In genomic region chr16:23948949-23949392, GRCh38 we compare ENCODE assay signal across 12 cellular contexts.
DNase-seq lines count a peak whose midpoint lies in the region; ATAC-seq and TF ChIP-seq lines count a peak whose summit lies in the region.
"Had no signal": no experiment of that assay in that cellular context is flagged by ENCODE, and none has a peak within 500 bp of the region (broad histone marks: within the 10 kb centered on the region; RNA-seq: fewer than 3 reads in every experiment).

No MANE protein-coding gene starts in this region.

- peaks cover 0 to 10% (median 3%) of the 10 kb centered on the region in 3 donors for H3K27me3 ChIP-seq in stomach
- H3K27me3 ChIP-seq in dorsolateral prefrontal cortex = no peaks in the 10 kb centered on the region

- no peaks in the 10 kb centered on the region for H3K9me3 ChIP-seq in stomach

- H3K27ac ChIP-seq in stomach (peak overlapping the region in 1 of 5 donors; percentile 16), dorsolateral prefrontal cortex (peak overlapping the region in 8 of 59 donors; percentile 3 to 72 (median 46))
- H3K27ac ChIP-seq: parathyroid adenoma had no signal

- H3K4me3 ChIP-seq in stomach = no peak overlapping the region
- no peak overlapping the region for H3K4me3 ChIP-seq in dorsolateral prefrontal cortex

- 20 to 42% (median 38%) methylated on average over 11 of the region's 11 CpGs for WGBS in stomach, 5 donors

- POLR2A ChIA-PET in activated CD4-positive, alpha-beta memory T cell treated with anti-CD3 and anti-CD28 coated beads, Interleukin-2, amount 10 ng/mL, durations not matched to agents 7 days and 5 days (lab: Charles Lee) = interaction anchor here (0.9 to 1.4 kb wide), 5 partner anchors 37 to 121 kb away, joined by 3 to 6 read pairs (median 3); no protein-coding TSS in a partner anchor

- DNase-seq in activated gamma-delta T cell treated with Interleukin-2 at 50 U/mL for 16 hours = peak; percentile 68
- DNase-seq in activated gamma-delta T cell (lab: John Stamatoyannopoulos, UW) = no peak
- DNase-seq in activated CD4-positive, alpha-beta memory T cell treated with anti-CD3 and anti-CD28 coated beads, Interleukin-2, amount 10 ng/mL, durations not matched to agents 7 days and 5 days = peak; percentile 68
- DNase-seq in central memory CD8-positive, alpha-beta T cell (ENCODE audit: low spot score in 2 of 2) = peak; percentile 36 to 58
- DNase-seq in stomach = peak; percentile 27
- DNase-seq in SW 1271 (lab: John Stamatoyannopoulos, UW) = no peak
- no peak for DNase-seq in dorsolateral prefrontal cortex
- DNase-seq: ACHN, MM.1S had no signal

- H3K27me3 Mint-ChIP-seq in activated CD4-positive, alpha-beta memory T cell treated with anti-CD3 and anti-CD28 coated beads, Interleukin-2, amount 10 ng/mL, durations not matched to agents 7 days and 5 days = no peaks in the 10 kb centered on the region
- H3K27me3 Mint-ChIP-seq in central memory CD8-positive, alpha-beta T cell = no peaks in the 10 kb centered on the region

- TF ChIP-seq CTCF in stomach (IDR thresholded peaks at IDR 0.05) = no peak
- TF ChIP-seq CTCF in dorsolateral prefrontal cortex (IDR thresholded peaks at IDR 0.05 in 54 of 56, conservative IDR thresholded peaks at IDR 0.05 in 2 of 56; ENCODE audit: low read depth in 1 of 56, partially characterized antibody in 56 of 56) = no peak

- H3K9me3 Mint-ChIP-seq in activated CD4-positive, alpha-beta memory T cell treated with anti-CD3 and anti-CD28 coated beads, Interleukin-2, amount 10 ng/mL, durations not matched to agents 7 days and 5 days = no peaks in the 10 kb centered on the region
- no peaks in the 10 kb centered on the region for H3K9me3 Mint-ChIP-seq in central memory CD8-positive, alpha-beta T cell

- peaks cover 7% of the 10 kb centered on the region for H3K36me3 Mint-ChIP-seq in activated CD4-positive, alpha-beta memory T cell treated with anti-CD3 and anti-CD28 coated beads, Interleukin-2, amount 10 ng/mL, durations not matched to agents 7 days and 5 days (ENCODE audit: low read depth)
- H3K36me3 Mint-ChIP-seq in central memory CD8-positive, alpha-beta T cell (ENCODE audit: insufficient read depth) = peaks cover 12% of the 10 kb centered on the region

- peaks cover 75% of the 10 kb centered on the region for H3K4me1 Mint-ChIP-seq in activated CD4-positive, alpha-beta memory T cell treated with anti-CD3 and anti-CD28 coated beads, Interleukin-2, amount 10 ng/mL, durations not matched to agents 7 days and 5 days
- peaks cover 87% of the 10 kb centered on the region for H3K4me1 Mint-ChIP-seq in central memory CD8-positive, alpha-beta T cell

- H3K27ac Mint-ChIP-seq in activated CD4-positive, alpha-beta memory T cell treated with anti-CD3 and anti-CD28 coated beads, Interleukin-2, amount 10 ng/mL, durations not matched to agents 7 days and 5 days = peak overlapping the region; percentile 100
- peak overlapping the region; percentile 86 for H3K27ac Mint-ChIP-seq in central memory CD8-positive, alpha-beta T cell (ENCODE audit: low read depth)

- no peak for TF ChIP-seq POLR2A in stomach (IDR thresholded peaks at IDR 0.05)

- no peak for TF ChIP-seq EP300 in stomach (IDR thresholded peaks at IDR 0.05)

- intact Hi-C loops in stomach (cut with DNase I; ENCODE audit: low total_unique reads) = no loop called here
- intact Hi-C loops in dorsolateral prefrontal cortex (cut with DNase I) = no loop called here

- H3K36me3 ChIP-seq in stomach = no peaks in the 10 kb centered on the region

- H3K4me3 Mint-ChIP-seq in activated CD4-positive, alpha-beta memory T cell treated with anti-CD3 and anti-CD28 coated beads, Interleukin-2, amount 10 ng/mL, durations not matched to agents 7 days and 5 days = peak overlapping the region; percentile 76
- H3K4me3 Mint-ChIP-seq in central memory CD8-positive, alpha-beta T cell = peak overlapping the region; percentile 60

- CTCF ChIA-PET in activated CD4-positive, alpha-beta memory T cell treated with anti-CD3 and anti-CD28 coated beads, Interleukin-2, amount 10 ng/mL, durations not matched to agents 7 days and 5 days (lab: Charles Lee) = interaction anchor here (1.1 to 2.2 kb wide), 4 partner anchors 11 to 556 kb away, joined by 3 to 11 read pairs (median 4); no protein-coding TSS in a partner anchor

- H3K4me1 ChIP-seq in stomach = peaks cover 6 to 41% (median 26%) of the 10 kb centered on the region in 4 donors
- H3K4me1 ChIP-seq: parathyroid adenoma had no signal

- ATAC-seq in central memory CD8-positive, alpha-beta T cell (replicated peaks; ENCODE audit: extremely low read depth, poor library complexity, severe bottlenecking) = peak; percentile 78
- ATAC-seq in HG02759 (IDR thresholded peaks at IDR 0.05; ENCODE audit: unreplicated experiment) = no peak
- ATAC-seq: Panc1 had no signal

Comparison
In these comparisons a context has a peak if more than half of its experiments do, and no peak if none do; other contexts are left out.
1. DNase-seq: peak in activated gamma-delta T cell treated with Interleukin-2 at 50 U/mL for 16 hours (single experiment), activated CD4-positive, alpha-beta memory T cell treated with anti-CD3 and anti-CD28 coated beads, Interleukin-2, amount 10 ng/mL, durations not matched to agents 7 days and 5 days (single experiment), central memory CD8-positive, alpha-beta T cell (2 of 2) and stomach (single experiment); none in activated gamma-delta T cell (single experiment), SW 1271 (0 of 2) and dorsolateral prefrontal cortex (0 of 10).